In genomic region chr16:4689864-4690704, GRCh38 we compare ENCODE assay signal across 2 cellular contexts.
TF ChIP-seq lines count a peak whose summit lies in the region.

No MANE protein-coding gene starts in this region.

TF ChIP-seq in SK-N-SH, 30 proteins besides CTCF, POLR2A, EP300 and RAD21 (continued from another document):
- TF ChIP-seq USF2 (IDR thresholded peaks at IDR 0.05; ENCODE audit: borderline replicate concordance, low read depth, low read length) = no peak
- TF ChIP-seq EZH2phosphoT487 (IDR thresholded peaks at IDR 0.05; ENCODE audit: borderline replicate concordance, low read depth) = no peak
- TF ChIP-seq GABPA (IDR thresholded peaks at IDR 0.05; ENCODE audit: low read depth) = no peak
- no peak for TF ChIP-seq ZBTB33 (IDR thresholded peaks at IDR 0.05; ENCODE audit: borderline replicate concordance, low read depth)
- TF ChIP-seq FOXJ3 (CRISPR knock-in tag; IDR thresholded peaks at IDR 0.05) = no peak

TF ChIP-seq in HEK293, 187 proteins besides CTCF, POLR2A, EP300 and RAD21 (continued from another document):
- TF ChIP-seq ZSCAN4 (tag by site-specific recombination; IDR thresholded peaks at IDR 0.05) = peak; percentile 82
- TF ChIP-seq ZBTB26 (tag by site-specific recombination; optimal IDR thresholded peaks at IDR 0.05) = peak; percentile 18
- no peak for TF ChIP-seq ZNF76 (tag by site-specific recombination; IDR thresholded peaks at IDR 0.05; ENCODE audit: borderline replicate concordance, low read depth)
- no peak for TF ChIP-seq TCF7L2 (IDR thresholded peaks at IDR 0.05; ENCODE audit: borderline replicate concordance, low read depth, low read length)
- 0 out of 2 replicates have a peak, but pooled peaks have one; percentile 56 for TF ChIP-seq ZNF18 (tag by site-specific recombination; IDR thresholded peaks at IDR 0.05)
- TF ChIP-seq ZNF488 (tag by site-specific recombination; IDR thresholded peaks at IDR 0.05) = no peak
TF ChIP-seq in HEK293: peak in this region for 5.
